8 cellular contexts compared by ENCODE assay signal in genomic region chr1:7646981-7647901, GRCh38.
DNase-seq lines count a peak whose midpoint lies in the region; ATAC-seq and TF ChIP-seq lines count a peak whose summit lies in the region.

No MANE protein-coding gene starts in this region.

- H3K27me3 Mint-ChIP-seq in activated T-cell treated with anti-CD3 and anti-CD28 coated beads, Interleukin-2, amount 50 U/mL, for 4 hours (ENCODE audit: low read depth): peaks cover 1% of the 10 kb centered on the region

- no peaks in the 10 kb centered on the region for H3K9me2 ChIP-seq in GM23248 (ENCODE audit: insufficient read depth)

- H3K27ac ChIP-seq in GM23248 (no peak overlapping the region), fibroblast of lung (ENCODE audit: insufficient read depth, low read length) (no peak overlapping the region), neutrophil (no peak overlapping the region), testis (no peak overlapping the region)

- H3K4me3 ChIP-seq in GM23248: no peak overlapping the region
- H3K4me3 ChIP-seq in fibroblast of lung (replicated peaks in 1 of 4; ENCODE audit: control extremely low read depth in 1 of 4, insufficient read depth in 1 of 4, low read depth in 3 of 4, low read length in 4 of 4): no peak overlapping the region
- no peak overlapping the region for H3K4me3 ChIP-seq in neutrophil (ENCODE audit: low read depth in 1 of 2, low read length in 1 of 2)
- no peak overlapping the region for H3K4me3 ChIP-seq in testis

- H3F3A ChIP-seq in GM23248 (ENCODE audit: insufficient read depth): no peaks in the 10 kb centered on the region

- no peak for TF ChIP-seq POLR2A in testis (IDR thresholded peaks at IDR 0.05)

- H3K9me3 ChIP-seq in GM23248 (ENCODE audit: low read depth): no peaks in the 10 kb centered on the region
- no peaks in the 10 kb centered on the region for H3K9me3 ChIP-seq in fibroblast of lung (ENCODE audit: control insufficient read depth, insufficient read depth, low read depth, low read length)
- H3K9me3 ChIP-seq in neutrophil: no peaks in the 10 kb centered on the region
- no peaks in the 10 kb centered on the region for H3K9me3 ChIP-seq in testis

- no peaks in the 10 kb centered on the region for H3K36me3 Mint-ChIP-seq in activated T-cell treated with anti-CD3 and anti-CD28 coated beads, Interleukin-2, amount 50 U/mL, for 4 hours (ENCODE audit: insufficient read depth)

- no peaks in the 10 kb centered on the region for H3K9me3 Mint-ChIP-seq in activated T-cell treated with anti-CD3 and anti-CD28 coated beads, Interleukin-2, amount 50 U/mL, for 4 hours

- in situ Hi-C loops in GM23248 (cut with MboI): loop anchor here (10.0 to 25.0 kb wide), 5 partner anchors 422 to 935 kb away; partner anchors contain the start of gene DNAJC11

- no peak overlapping the region for H3K9ac ChIP-seq in GM23248
- H3K9ac ChIP-seq in fibroblast of lung (ENCODE audit: insufficient read depth, low read length): no peak overlapping the region

- H3K36me3 ChIP-seq in GM23248 (ENCODE audit: low read depth) (no peaks in the 10 kb centered on the region), fibroblast of lung (ENCODE audit: control insufficient read depth, insufficient read depth, low read length) (no peaks in the 10 kb centered on the region), neutrophil (no peaks in the 10 kb centered on the region), testis (ENCODE audit: low read depth, missing control alignments) (no peaks in the 10 kb centered on the region)

- no peaks in the 10 kb centered on the region for H3K4me1 Mint-ChIP-seq in activated T-cell treated with anti-CD3 and anti-CD28 coated beads, Interleukin-2, amount 50 U/mL, for 4 hours (ENCODE audit: low read depth)

- peak; percentile 9 to 33 for DNase-seq in AML-193 (lab: John Stamatoyannopoulos, UW)
- DNase-seq in GM23248: peak; percentile 70
- DNase-seq in OCI-M1 (lab: John Stamatoyannopoulos, UW): peak; percentile 68
- DNase-seq in activated T-cell treated with anti-CD3 and anti-CD28 coated beads, Interleukin-2, amount 50 U/mL, for 4 hours: peak; percentile 66
- DNase-seq in fibroblast of lung (ENCODE audit: low read depth in 2 of 2): peak; percentile 20 to 43
- DNase-seq in testis: peak; percentile 80

- H3K4me2 ChIP-seq in GM23248 (ENCODE audit: unreplicated experiment) (no peak overlapping the region), fibroblast of lung (ENCODE audit: extremely low read depth, insufficient read depth, low read length) (no peak overlapping the region)

- peaks cover 21% of the 10 kb centered on the region for H3K27me3 ChIP-seq in GM23248 (replicated peaks; ENCODE audit: insufficient read depth)
- no peaks in the 10 kb centered on the region for H3K27me3 ChIP-seq in fibroblast of lung (ENCODE audit: control insufficient read depth, insufficient read depth, low read length)
- H3K27me3 ChIP-seq in neutrophil: peaks cover 14% of the 10 kb centered on the region
- H3K27me3 ChIP-seq in testis: no peaks in the 10 kb centered on the region

- TF ChIP-seq CTCF in fibroblast of lung (conservative IDR thresholded peaks at IDR 0.05 in 1 of 2, IDR thresholded peaks at IDR 0.05 in 1 of 2; ENCODE audit: low read depth in 1 of 2, low read length in 2 of 2) (peak; percentile 83 to 84), neutrophil (IDR thresholded peaks at IDR 0.05) (peak; percentile 73), testis (IDR thresholded peaks at IDR 0.05) (peak; percentile 96 to 99 (median 96))

- 41 to 46% methylated on average over 29 to 30 of the region's 30 CpGs for WGBS in GM23248 (ENCODE audit: low coverage in 1 of 2, low lambda C conversion rate in 2 of 2, missing lambda C conversion rate in 2 of 2), 2 experiments
- 49 to 52% methylated on average over 20 to 29 of the region's 30 CpGs for WGBS in testis, 2 donors

- no peak overlapping the region for H3K4me3 Mint-ChIP-seq in activated T-cell treated with anti-CD3 and anti-CD28 coated beads, Interleukin-2, amount 50 U/mL, for 4 hours

- H3K4me1 ChIP-seq in GM23248 (ENCODE audit: insufficient read depth) (peaks cover 8% of the 10 kb centered on the region), fibroblast of lung (ENCODE audit: control insufficient read depth, extremely low read depth, insufficient read depth, low read length) (peaks cover 3% of the 10 kb centered on the region), neutrophil (ENCODE audit: control insufficient read depth in 1 of 2, insufficient read depth in 1 of 2, low read depth in 1 of 2, low read length in 1 of 2) (peaks cover 9 to 10% of the 10 kb centered on the region in 2 experiments), testis (peaks cover 5% of the 10 kb centered on the region)

- intact Hi-C loops in testis (cut with DNase I; ENCODE audit: low total_unique reads): loop anchor here (10.0 kb wide), 1 partner anchor 602 kb away; no protein-coding TSS in a partner anchor

- H3K79me2 ChIP-seq in GM23248 (ENCODE audit: insufficient read depth): no peaks in the 10 kb centered on the region
- no peaks in the 10 kb centered on the region for H3K79me2 ChIP-seq in fibroblast of lung (ENCODE audit: control insufficient read depth, insufficient read depth, low read length)

- H2AFZ ChIP-seq in GM23248: no peak overlapping the region
- H2AFZ ChIP-seq in fibroblast of lung (ENCODE audit: low read length): no peak overlapping the region

- ATAC-seq in activated T-cell treated with anti-CD3 and anti-CD28 coated beads, Interleukin-2, amount 50 U/mL, for 4 hours: peak; percentile 48 to 60
- ATAC-seq in HG03439 (IDR thresholded peaks at IDR 0.05; ENCODE audit: unreplicated experiment): no peak

- H4K20me1 ChIP-seq in GM23248 (ENCODE audit: insufficient read depth): no peaks in the 10 kb centered on the region
- H4K20me1 ChIP-seq in fibroblast of lung (ENCODE audit: control insufficient read depth, extremely low read depth, insufficient read depth, low read length): no peaks in the 10 kb centered on the region

Comparison
In these comparisons a context has a peak if more than half of its experiments do, and no peak if none do; other contexts are left out.
1. DNase-seq: peak in every context shown above with its lines; median percentile 80 in testis; 70 in GM23248; 68 in OCI-M1; 66 in activated T-cell treated with anti-CD3 and anti-CD28 coated beads, Interleukin-2, amount 50 U/mL, for 4 hours; 32 in fibroblast of lung; 21 in AML-193.